ENCODE assay signal across 1 cellular context in the genomic region with DNA sequence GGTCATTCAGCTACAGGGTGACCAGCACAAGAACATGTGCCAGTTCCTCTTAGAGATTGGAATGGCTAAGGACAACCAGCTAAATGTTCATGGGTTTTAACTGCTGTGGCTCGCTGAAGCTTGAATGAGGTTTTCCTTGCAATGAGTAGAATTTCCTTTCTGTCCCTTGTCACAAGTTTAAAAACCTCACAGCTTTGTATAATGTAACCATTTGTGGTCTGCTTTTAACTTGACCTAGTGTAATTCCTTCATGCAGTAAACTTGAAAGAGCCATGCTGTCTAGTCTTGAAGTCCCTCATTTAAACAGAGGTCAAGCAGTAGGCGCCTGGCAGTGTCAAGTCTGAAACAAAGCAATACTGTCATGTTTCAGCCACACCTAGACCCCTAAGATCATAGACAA.
TF ChIP-seq lines count a peak whose summit lies in the region.

No MANE protein-coding gene starts in this region.

TF ChIP-seq in WTC11, 78 proteins besides CTCF, POLR2A, EP300 and RAD21 (continued from another document):
- TF ChIP-seq ZNF532 (CRISPR knock-in tag; IDR thresholded peaks at IDR 0.05; ENCODE audit: borderline replicate concordance) (no peak), JAZF1 (CRISPR knock-in tag; IDR thresholded peaks at IDR 0.05) (no peak), FOXK1 (CRISPR knock-in tag; IDR thresholded peaks at IDR 0.05) (no peak), TP53 (CRISPR knock-in tag; IDR thresholded peaks at IDR 0.05) (no peak), FOXP1 (CRISPR knock-in tag; IDR thresholded peaks at IDR 0.05; ENCODE audit: borderline replicate concordance) (no peak), E2F1 (CRISPR knock-in tag; IDR thresholded peaks at IDR 0.05) (no peak), NR2C2 (CRISPR knock-in tag; IDR thresholded peaks at IDR 0.05) (no peak), RELA (CRISPR knock-in tag; IDR thresholded peaks at IDR 0.05; ENCODE audit: borderline replicate concordance) (no peak), NFYB (CRISPR knock-in tag; conservative IDR thresholded peaks at IDR 0.05; ENCODE audit: low read depth) (no peak), CBFB (CRISPR knock-in tag; IDR thresholded peaks at IDR 0.05; ENCODE audit: low read depth) (no peak), ZNF281 (CRISPR knock-in tag; IDR thresholded peaks at IDR 0.05) (no peak), ZNF425 (CRISPR knock-in tag; conservative IDR thresholded peaks at IDR 0.05) (no peak), MXD4 (CRISPR knock-in tag; IDR thresholded peaks at IDR 0.05; ENCODE audit: borderline replicate concordance) (no peak), ZNF219 (CRISPR knock-in tag; IDR thresholded peaks at IDR 0.05; ENCODE audit: borderline replicate concordance) (no peak), SMAD4 (CRISPR knock-in tag; IDR thresholded peaks at IDR 0.05) (no peak), ZNF416 (CRISPR knock-in tag; IDR thresholded peaks at IDR 0.05) (no peak), SP1 (CRISPR knock-in tag; conservative IDR thresholded peaks at IDR 0.05) (no peak)
- TF ChIP-seq, protein P1, sequence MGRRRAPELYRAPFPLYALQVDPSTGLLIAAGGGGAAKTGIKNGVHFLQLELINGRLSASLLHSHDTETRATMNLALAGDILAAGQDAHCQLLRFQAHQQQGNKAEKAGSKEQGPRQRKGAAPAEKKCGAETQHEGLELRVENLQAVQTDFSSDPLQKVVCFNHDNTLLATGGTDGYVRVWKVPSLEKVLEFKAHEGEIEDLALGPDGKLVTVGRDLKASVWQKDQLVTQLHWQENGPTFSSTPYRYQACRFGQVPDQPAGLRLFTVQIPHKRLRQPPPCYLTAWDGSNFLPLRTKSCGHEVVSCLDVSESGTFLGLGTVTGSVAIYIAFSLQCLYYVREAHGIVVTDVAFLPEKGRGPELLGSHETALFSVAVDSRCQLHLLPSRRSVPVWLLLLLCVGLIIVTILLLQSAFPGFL (CRISPR knock-in tag; IDR thresholded peaks at IDR 0.05; ENCODE audit: borderline replicate concordance): no peak
- TF ChIP-seq, protein P2, sequence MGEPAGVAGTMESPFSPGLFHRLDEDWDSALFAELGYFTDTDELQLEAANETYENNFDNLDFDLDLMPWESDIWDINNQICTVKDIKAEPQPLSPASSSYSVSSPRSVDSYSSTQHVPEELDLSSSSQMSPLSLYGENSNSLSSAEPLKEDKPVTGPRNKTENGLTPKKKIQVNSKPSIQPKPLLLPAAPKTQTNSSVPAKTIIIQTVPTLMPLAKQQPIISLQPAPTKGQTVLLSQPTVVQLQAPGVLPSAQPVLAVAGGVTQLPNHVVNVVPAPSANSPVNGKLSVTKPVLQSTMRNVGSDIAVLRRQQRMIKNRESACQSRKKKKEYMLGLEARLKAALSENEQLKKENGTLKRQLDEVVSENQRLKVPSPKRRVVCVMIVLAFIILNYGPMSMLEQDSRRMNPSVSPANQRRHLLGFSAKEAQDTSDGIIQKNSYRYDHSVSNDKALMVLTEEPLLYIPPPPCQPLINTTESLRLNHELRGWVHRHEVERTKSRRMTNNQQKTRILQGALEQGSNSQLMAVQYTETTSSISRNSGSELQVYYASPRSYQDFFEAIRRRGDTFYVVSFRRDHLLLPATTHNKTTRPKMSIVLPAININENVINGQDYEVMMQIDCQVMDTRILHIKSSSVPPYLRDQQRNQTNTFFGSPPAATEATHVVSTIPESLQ (CRISPR knock-in tag; IDR thresholded peaks at IDR 0.05): no peak
TF ChIP-seq in WTC11: peak in this region for 0.
